In the genomic region with DNA sequence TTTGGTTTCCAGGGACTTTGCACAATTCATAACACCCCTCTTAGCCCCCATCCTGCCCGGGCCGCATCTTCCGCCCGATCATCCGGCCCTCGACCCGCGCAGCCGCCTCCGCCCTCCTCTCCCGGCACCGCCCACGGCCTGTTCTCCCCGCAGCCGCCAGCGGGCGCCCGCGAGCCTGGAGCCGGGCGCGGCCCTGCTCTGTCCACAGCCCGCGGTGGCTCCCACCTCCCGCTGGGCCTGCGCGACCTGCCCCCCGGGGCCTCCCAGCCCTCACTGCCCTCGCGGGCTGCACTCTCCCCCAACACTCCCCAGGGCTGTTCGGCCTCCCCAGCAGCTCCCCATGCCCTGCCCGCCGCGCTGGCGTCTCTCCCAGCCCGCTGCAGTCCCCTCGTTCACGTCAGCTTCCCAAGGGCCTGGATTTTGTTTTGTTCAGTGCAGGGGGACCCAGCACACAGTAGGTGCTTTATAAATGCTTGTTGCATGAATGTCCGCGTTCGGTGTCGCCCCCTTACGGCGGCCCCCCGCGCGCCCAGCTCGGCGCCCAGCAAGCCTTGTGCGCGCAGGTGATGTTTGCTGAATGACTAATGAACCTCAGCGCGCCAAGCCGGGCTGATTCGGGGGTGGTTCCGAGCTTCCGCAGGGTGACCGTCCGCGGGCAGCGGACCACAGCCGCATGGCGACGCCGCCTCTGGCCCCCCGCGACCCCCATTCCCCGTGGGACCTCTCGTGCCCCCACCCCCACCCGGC, we compare ENCODE assay signal across 1 cellular context.
TF ChIP-seq lines count a peak whose summit lies in the region.

No MANE protein-coding gene starts in this region.

TF ChIP-seq in HEK293, 187 proteins besides CTCF, POLR2A, EP300 and RAD21 (continued from another document and continues in another):
- TF ChIP-seq BCL11B (tag by site-specific recombination; IDR thresholded peaks at IDR 0.05; ENCODE audit: low read depth) (peak; percentile 96), SCRT2 (tag by site-specific recombination; IDR thresholded peaks at IDR 0.05) (peak; percentile 96), GFI1B (tag by site-specific recombination; IDR thresholded peaks at IDR 0.05) (peak; percentile 53; the same call in 1 of the 2 replicates), ZNF530 (tag by site-specific recombination; IDR thresholded peaks at IDR 0.05; ENCODE audit: low read depth) (no peak), ZNF16 (tag by site-specific recombination; IDR thresholded peaks at IDR 0.05; ENCODE audit: low read depth) (peak; percentile 92), ZBTB21 (tag by site-specific recombination; IDR thresholded peaks at IDR 0.05) (0 out of 2 replicates have a peak, but pooled peaks have one; percentile 20), ZNF560 (tag by site-specific recombination; IDR thresholded peaks at IDR 0.05; ENCODE audit: borderline replicate concordance) (no peak), ZNF214 (tag by site-specific recombination; IDR thresholded peaks at IDR 0.05; ENCODE audit: borderline replicate concordance) (no peak), ZNF416 (tag by site-specific recombination; IDR thresholded peaks at IDR 0.05) (no peak), HOXD13 (CRISPR knock-in tag; IDR thresholded peaks at IDR 0.05; ENCODE audit: borderline replicate concordance) (no peak), YY1 (tag by site-specific recombination; IDR thresholded peaks at IDR 0.05) (no peak), ZSCAN23 (tag by site-specific recombination; IDR thresholded peaks at IDR 0.05) (peak; percentile 95), KLF16 (tag by site-specific recombination; IDR thresholded peaks at IDR 0.05) (no peak), ZNF776 (tag by site-specific recombination; IDR thresholded peaks at IDR 0.05; ENCODE audit: borderline replicate concordance) (no peak), KLF1 (tag by site-specific recombination; IDR thresholded peaks at IDR 0.05) (peak; percentile 75), ZNF23 (tag by site-specific recombination; IDR thresholded peaks at IDR 0.05; ENCODE audit: borderline replicate concordance) (no peak), GLI2 (tag by site-specific recombination; IDR thresholded peaks at IDR 0.05; ENCODE audit: borderline replicate concordance, low read depth) (no peak), SP2 (tag by site-specific recombination; IDR thresholded peaks at IDR 0.05) (peak; percentile 59), WT1 (tag by site-specific recombination; IDR thresholded peaks at IDR 0.05) (peak; percentile 84), ZNF354C (tag by site-specific recombination; IDR thresholded peaks at IDR 0.05; ENCODE audit: borderline replicate concordance, low read depth) (no peak), ZNF561 (tag by site-specific recombination; IDR thresholded peaks at IDR 0.05; ENCODE audit: borderline replicate concordance) (peak; percentile 99), ZNF76 (tag by site-specific recombination; IDR thresholded peaks at IDR 0.05; ENCODE audit: borderline replicate concordance, low read depth) (0 out of 2 replicates have a peak, but pooled peaks have one; percentile 65), SCRT1 (tag by site-specific recombination; IDR thresholded peaks at IDR 0.05; ENCODE audit: borderline replicate concordance) (peak; percentile 83; the same call in 1 of the 2 replicates), MYNN (tag by site-specific recombination; IDR thresholded peaks at IDR 0.05; ENCODE audit: borderline replicate concordance) (no peak), ZNF350 (tag by site-specific recombination; IDR thresholded peaks at IDR 0.05) (no peak), ZNF610 (tag by site-specific recombination; IDR thresholded peaks at IDR 0.05; ENCODE audit: borderline replicate concordance) (no peak; the same call in 1 of the 2 replicates), ZNF791 (tag by site-specific recombination; IDR thresholded peaks at IDR 0.05) (no peak), ZNF785 (tag by site-specific recombination; IDR thresholded peaks at IDR 0.05) (no peak; the same call in 1 of the 2 replicates), ZNF792 (tag by site-specific recombination; IDR thresholded peaks at IDR 0.05) (peak; percentile 99), MEIS1 (CRISPR knock-in tag; IDR thresholded peaks at IDR 0.05; ENCODE audit: borderline replicate concordance) (no peak), ZIC2 (tag by site-specific recombination; IDR thresholded peaks at IDR 0.05) (peak; percentile 96), ZNF423 (tag by site-specific recombination; IDR thresholded peaks at IDR 0.05) (peak; percentile 85), ZNF621 (tag by site-specific recombination; IDR thresholded peaks at IDR 0.05) (no peak), PRDM1 (tag by site-specific recombination; IDR thresholded peaks at IDR 0.05) (no peak)
- TF ChIP-seq, protein P1, sequence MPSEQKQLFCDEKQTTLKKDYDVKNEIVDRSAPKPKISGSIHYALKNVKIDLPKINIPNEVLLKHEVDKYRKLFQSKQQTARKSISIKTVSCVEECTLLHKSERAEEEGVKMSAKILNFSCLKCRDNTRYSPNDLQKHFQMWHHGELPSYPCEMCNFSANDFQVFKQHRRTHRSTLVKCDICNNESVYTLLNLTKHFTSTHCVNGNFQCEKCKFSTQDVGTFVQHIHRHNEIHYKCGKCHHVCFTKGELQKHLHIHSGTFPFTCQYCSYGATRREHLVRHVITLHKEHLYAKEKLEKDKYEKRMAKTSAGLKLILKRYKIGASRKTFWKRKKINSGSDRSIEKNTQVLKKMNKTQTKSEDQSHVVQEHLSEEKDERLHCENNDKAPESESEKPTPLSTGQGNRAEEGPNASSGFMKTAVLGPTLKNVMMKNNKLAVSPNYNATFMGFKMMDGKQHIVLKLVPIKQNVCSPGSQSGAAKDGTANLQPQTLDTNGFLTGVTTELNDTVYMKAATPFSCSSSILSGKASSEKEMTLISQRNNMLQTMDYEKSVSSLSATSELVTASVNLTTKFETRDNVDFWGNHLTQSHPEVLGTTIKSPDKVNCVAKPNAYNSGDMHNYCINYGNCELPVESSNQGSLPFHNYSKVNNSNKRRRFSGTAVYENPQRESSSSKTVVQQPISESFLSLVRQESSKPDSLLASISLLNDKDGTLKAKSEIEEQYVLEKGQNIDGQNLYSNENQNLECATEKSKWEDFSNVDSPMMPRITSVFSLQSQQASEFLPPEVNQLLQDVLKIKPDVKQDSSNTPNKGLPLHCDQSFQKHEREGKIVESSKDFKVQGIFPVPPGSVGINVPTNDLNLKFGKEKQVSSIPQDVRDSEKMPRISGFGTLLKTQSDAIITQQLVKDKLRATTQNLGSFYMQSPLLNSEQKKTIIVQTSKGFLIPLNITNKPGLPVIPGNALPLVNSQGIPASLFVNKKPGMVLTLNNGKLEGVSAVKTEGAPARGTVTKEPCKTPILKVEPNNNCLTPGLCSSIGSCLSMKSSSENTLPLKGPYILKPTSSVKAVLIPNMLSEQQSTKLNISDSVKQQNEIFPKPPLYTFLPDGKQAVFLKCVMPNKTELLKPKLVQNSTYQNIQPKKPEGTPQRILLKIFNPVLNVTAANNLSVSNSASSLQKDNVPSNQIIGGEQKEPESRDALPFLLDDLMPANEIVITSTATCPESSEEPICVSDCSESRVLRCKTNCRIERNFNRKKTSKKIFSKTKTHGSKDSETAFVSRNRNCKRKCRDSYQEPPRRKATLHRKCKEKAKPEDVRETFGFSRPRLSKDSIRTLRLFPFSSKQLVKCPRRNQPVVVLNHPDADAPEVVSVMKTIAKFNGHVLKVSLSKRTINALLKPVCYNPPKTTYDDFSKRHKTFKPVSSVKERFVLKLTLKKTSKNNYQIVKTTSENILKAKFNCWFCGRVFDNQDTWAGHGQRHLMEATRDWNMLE (tag by site-specific recombination; conservative IDR thresholded peaks at IDR 0.05; ENCODE audit: low read depth), result no peak
- TF ChIP-seq, protein P2, sequence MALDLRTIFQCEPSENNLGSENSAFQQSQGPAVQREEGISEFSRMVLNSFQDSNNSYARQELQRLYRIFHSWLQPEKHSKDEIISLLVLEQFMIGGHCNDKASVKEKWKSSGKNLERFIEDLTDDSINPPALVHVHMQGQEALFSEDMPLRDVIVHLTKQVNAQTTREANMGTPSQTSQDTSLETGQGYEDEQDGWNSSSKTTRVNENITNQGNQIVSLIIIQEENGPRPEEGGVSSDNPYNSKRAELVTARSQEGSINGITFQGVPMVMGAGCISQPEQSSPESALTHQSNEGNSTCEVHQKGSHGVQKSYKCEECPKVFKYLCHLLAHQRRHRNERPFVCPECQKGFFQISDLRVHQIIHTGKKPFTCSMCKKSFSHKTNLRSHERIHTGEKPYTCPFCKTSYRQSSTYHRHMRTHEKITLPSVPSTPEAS (tag by site-specific recombination; IDR thresholded peaks at IDR 0.05), result no peak
- TF ChIP-seq, protein P3, sequence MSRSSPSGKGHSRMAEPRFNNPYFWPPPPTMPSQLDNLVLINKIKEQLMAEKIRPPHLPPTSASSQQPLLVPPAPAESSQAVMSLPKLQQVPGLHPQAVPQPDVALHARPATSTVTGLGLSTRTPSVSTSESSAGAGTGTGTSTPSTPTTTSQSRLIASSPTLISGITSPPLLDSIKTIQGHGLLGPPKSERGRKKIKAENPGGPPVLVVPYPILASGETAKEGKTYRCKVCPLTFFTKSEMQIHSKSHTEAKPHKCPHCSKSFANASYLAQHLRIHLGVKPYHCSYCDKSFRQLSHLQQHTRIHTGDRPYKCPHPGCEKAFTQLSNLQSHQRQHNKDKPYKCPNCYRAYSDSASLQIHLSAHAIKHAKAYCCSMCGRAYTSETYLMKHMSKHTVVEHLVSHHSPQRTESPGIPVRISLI (tag by site-specific recombination; IDR thresholded peaks at IDR 0.05), result no peak
- TF ChIP-seq, protein P4, sequence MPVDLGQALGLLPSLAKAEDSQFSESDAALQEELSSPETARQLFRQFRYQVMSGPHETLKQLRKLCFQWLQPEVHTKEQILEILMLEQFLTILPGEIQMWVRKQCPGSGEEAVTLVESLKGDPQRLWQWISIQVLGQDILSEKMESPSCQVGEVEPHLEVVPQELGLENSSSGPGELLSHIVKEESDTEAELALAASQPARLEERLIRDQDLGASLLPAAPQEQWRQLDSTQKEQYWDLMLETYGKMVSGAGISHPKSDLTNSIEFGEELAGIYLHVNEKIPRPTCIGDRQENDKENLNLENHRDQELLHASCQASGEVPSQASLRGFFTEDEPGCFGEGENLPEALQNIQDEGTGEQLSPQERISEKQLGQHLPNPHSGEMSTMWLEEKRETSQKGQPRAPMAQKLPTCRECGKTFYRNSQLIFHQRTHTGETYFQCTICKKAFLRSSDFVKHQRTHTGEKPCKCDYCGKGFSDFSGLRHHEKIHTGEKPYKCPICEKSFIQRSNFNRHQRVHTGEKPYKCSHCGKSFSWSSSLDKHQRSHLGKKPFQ (tag by site-specific recombination; IDR thresholded peaks at IDR 0.05), result 0 out of 2 replicates have a peak, but pooled peaks have one; percentile 18
- TF ChIP-seq, protein P5, sequence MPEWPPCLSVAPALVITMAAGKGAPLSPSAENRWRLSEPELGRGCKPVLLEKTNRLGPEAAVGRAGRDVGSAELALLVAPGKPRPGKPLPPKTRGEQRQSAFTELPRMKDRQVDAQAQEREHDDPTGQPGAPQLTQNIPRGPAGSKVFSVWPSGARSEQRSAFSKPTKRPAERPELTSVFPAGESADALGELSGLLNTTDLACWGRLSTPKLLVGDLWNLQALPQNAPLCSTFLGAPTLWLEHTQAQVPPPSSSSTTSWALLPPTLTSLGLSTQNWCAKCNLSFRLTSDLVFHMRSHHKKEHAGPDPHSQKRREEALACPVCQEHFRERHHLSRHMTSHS (tag by site-specific recombination; IDR thresholded peaks at IDR 0.05), result no peak
- TF ChIP-seq, protein P6, sequence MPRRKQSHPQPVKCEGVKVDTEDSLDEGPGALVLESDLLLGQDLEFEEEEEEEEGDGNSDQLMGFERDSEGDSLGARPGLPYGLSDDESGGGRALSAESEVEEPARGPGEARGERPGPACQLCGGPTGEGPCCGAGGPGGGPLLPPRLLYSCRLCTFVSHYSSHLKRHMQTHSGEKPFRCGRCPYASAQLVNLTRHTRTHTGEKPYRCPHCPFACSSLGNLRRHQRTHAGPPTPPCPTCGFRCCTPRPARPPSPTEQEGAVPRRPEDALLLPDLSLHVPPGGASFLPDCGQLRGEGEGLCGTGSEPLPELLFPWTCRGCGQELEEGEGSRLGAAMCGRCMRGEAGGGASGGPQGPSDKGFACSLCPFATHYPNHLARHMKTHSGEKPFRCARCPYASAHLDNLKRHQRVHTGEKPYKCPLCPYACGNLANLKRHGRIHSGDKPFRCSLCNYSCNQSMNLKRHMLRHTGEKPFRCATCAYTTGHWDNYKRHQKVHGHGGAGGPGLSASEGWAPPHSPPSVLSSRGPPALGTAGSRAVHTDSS (tag by site-specific recombination; IDR thresholded peaks at IDR 0.05), result no peak
- TF ChIP-seq, protein P7, sequence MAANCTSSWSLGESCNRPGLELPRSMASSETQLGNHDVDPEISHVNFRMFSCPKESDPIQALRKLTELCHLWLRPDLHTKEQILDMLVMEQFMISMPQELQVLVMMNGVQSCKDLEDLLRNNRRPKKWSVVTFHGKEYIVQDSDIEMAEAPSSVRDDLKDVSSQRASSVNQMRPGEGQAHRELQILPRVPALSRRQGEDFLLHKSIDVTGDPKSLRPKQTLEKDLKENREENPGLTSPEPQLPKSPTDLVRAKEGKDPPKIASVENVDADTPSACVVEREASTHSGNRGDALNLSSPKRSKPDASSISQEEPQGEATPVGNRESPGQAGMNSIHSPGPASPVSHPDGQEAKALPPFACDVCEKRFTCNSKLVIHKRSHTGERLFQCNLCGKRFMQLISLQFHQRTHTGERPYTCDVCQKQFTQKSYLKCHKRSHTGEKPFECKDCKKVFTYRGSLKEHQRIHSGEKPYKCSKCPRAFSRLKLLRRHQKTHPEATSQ (tag by site-specific recombination; IDR thresholded peaks at IDR 0.05), result no peak; the same call in none of the 2 replicates
- TF ChIP-seq, protein P8, sequence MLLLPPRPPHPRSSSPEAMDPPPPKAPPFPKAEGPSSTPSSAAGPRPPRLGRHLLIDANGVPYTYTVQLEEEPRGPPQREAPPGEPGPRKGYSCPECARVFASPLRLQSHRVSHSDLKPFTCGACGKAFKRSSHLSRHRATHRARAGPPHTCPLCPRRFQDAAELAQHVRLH (tag by site-specific recombination; IDR thresholded peaks at IDR 0.05), result peak; percentile 77
- TF ChIP-seq, protein P9, sequence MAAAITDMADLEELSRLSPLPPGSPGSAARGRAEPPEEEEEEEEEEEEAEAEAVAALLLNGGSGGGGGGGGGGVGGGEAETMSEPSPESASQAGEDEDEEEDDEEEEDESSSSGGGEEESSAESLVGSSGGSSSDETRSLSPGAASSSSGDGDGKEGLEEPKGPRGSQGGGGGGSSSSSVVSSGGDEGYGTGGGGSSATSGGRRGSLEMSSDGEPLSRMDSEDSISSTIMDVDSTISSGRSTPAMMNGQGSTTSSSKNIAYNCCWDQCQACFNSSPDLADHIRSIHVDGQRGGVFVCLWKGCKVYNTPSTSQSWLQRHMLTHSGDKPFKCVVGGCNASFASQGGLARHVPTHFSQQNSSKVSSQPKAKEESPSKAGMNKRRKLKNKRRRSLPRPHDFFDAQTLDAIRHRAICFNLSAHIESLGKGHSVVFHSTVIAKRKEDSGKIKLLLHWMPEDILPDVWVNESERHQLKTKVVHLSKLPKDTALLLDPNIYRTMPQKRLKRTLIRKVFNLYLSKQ (tag by site-specific recombination; IDR thresholded peaks at IDR 0.05; ENCODE audit: borderline replicate concordance), result no peak
- TF ChIP-seq, protein P10, sequence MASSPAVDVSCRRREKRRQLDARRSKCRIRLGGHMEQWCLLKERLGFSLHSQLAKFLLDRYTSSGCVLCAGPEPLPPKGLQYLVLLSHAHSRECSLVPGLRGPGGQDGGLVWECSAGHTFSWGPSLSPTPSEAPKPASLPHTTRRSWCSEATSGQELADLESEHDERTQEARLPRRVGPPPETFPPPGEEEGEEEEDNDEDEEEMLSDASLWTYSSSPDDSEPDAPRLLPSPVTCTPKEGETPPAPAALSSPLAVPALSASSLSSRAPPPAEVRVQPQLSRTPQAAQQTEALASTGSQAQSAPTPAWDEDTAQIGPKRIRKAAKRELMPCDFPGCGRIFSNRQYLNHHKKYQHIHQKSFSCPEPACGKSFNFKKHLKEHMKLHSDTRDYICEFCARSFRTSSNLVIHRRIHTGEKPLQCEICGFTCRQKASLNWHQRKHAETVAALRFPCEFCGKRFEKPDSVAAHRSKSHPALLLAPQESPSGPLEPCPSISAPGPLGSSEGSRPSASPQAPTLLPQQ (tag by site-specific recombination; IDR thresholded peaks at IDR 0.05), result 0 out of 2 replicates have a peak, but pooled peaks have one; percentile 79
